In the genomic region with DNA sequence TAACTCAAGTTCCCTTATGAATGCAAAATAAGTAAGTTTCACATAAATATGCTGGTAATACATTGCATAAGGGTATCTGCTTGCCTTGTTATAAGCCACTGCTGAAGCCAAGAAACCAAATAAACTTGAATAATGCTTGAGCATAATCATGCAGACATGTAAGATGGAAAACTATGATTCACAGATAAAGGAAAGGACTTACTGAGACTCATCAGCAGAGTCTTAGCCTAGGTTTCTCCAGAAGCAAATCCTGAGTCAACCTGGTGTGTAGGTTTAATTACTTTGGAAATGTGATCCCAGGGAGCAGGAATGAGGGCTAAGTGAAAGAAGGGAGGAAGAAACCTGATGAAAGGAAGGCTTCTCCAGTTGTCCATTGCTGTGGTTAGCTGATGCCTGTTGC, we compare ENCODE assay signal across 24 cellular contexts.
"Had no signal": no experiment of that assay in that cellular context is flagged by ENCODE, and none has a peak within 500 bp of the region (broad histone marks: within the 10 kb centered on the region; RNA-seq: fewer than 3 reads in every experiment).

No MANE protein-coding gene starts in this region.

- H3K36me3 Mint-ChIP-seq: natural killer cell treated with Interleukin-12 subunit alpha and Interleukin-12 subunit beta and Interleukin-15 and Interleukin-18, amount 100 ng/mL, for 72 hours; stimulated activated memory B cell treated with anti-CD40 and anti-IgM and Interleukin-4, amounts not matched to agents 10 μg/mL and 1 μg/mL and 100 μg/mL, for 72 hours; WTC11 had no signal

- H3K4me3 ChIP-seq: gastrocnemius medialis, sigmoid colon, smooth muscle cell, testis, uterus had no signal

- H3K4me3 Mint-ChIP-seq: activated naive CD8-positive, alpha-beta T cell; activated T-helper 17 cell treated with anti-CD3 and anti-CD28 coated beads, Interleukin-2, amount 50 U/mL, for 72 hours; natural killer cell treated with Interleukin-12 subunit alpha and Interleukin-12 subunit beta and Interleukin-15 and Interleukin-18, amount 100 ng/mL, for 72 hours; stimulated activated memory B cell treated with anti-CD40 and anti-IgM and Interleukin-4, amounts not matched to agents 10 μg/mL and 1 μg/mL and 100 μg/mL, for 72 hours; WTC11 had no signal

- H3K9me3 Mint-ChIP-seq: activated T-helper 17 cell treated with anti-CD3 and anti-CD28 coated beads, Interleukin-2, amount 50 U/mL, for 72 hours; WTC11 had no signal

- DNase-seq: activated naive CD4-positive, alpha-beta T cell; activated T-cell treated with anti-CD3 and anti-CD28 coated beads, Interleukin-2, amount 50 U/mL, for 1 hour; amniotic stem cell; cerebellar nuclear complex; cortex of kidney; erythroblast; gastrocnemius medialis; hippocampal formation; left ventricle myocardium superior; midbrain; retina; sigmoid colon; stimulated activated CD4-positive, alpha-beta T cell treated with anti-CD3 and anti-CD28 coated beads, Interleukin-15, amount 100 ng/mL, for 24 hours; T1000; testis; trophoblast cell; uterus had no signal

- H3K4me1 Mint-ChIP-seq: activated T-helper 17 cell treated with anti-CD3 and anti-CD28 coated beads, Interleukin-2, amount 50 U/mL, for 72 hours had no signal

- H3K27me3 Mint-ChIP-seq: activated naive CD8-positive, alpha-beta T cell; activated T-helper 17 cell treated with anti-CD3 and anti-CD28 coated beads, Interleukin-2, amount 50 U/mL, for 72 hours; progenitor cell of endocrine pancreas; stimulated activated memory B cell treated with anti-CD40 and anti-IgM and Interleukin-4, amounts not matched to agents 10 μg/mL and 1 μg/mL and 100 μg/mL, for 72 hours had no signal

- H3K27ac Mint-ChIP-seq: activated naive CD8-positive, alpha-beta T cell; activated T-helper 17 cell treated with anti-CD3 and anti-CD28 coated beads, Interleukin-2, amount 50 U/mL, for 72 hours; natural killer cell treated with Interleukin-12 subunit alpha and Interleukin-12 subunit beta and Interleukin-15 and Interleukin-18, amount 100 ng/mL, for 72 hours; progenitor cell of endocrine pancreas; stimulated activated memory B cell treated with anti-CD40 and anti-IgM and Interleukin-4, amounts not matched to agents 10 μg/mL and 1 μg/mL and 100 μg/mL, for 72 hours; WTC11 had no signal
